15 cellular contexts compared by ENCODE assay signal in the genomic region with DNA sequence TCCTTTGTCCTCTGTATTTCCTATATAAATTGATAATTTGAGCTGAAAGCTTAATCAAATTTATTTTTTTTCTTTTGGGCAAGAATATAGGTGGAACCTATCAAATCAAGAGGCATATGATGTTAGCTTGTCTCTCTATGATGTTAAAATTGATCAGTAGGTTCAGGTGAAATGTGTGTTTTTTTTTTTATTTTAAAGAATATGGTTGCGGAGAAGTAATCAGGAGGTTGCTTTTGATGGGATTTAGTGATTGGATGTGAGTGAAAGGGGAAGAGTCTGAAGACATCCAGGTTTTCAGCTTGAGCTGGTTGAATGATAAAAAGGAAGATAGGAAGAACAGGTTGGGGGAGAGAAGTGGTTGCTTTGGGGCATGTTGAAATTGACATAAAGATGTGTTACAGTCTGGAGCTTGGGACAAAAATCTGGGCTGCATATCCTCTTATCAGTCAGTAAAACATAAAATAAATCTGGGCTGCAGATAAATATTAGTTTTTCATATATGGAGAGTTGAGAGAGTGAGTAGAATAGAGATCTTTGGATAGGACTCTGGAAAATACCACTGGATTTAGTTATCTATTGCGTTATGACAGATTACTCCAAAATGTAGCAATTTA. TPM values are rescaled to one million over a fixed set of nuclear protein-coding genes. Genes with fewer than 3 reads are reported as not detected.
DNase-seq lines count a peak whose midpoint lies in the region; ATAC-seq and TF ChIP-seq lines count a peak whose summit lies in the region.
"Had no signal": no experiment of that assay in that cellular context is flagged by ENCODE, and none has a peak within 500 bp of the region (broad histone marks: within the 10 kb centered on the region; RNA-seq: fewer than 3 reads in every experiment).

No MANE protein-coding gene starts in this region.

- intact Hi-C loops in CD14-positive monocyte (cut with micrococcal nuclease) (loop anchor here in 1 of 2 donors (10.0 kb wide), 1 partner anchor 143 kb away; no protein-coding TSS in a partner anchor), gastrocnemius medialis (cut with DNase I; ENCODE audit: low total_unique reads) (no loop called here)

- peak overlapping the region; percentile 48 for H3K9ac ChIP-seq in Loucy (ENCODE audit: low read depth, low read length, poor library complexity, severe bottlenecking)
- H3K9ac ChIP-seq: parathyroid adenoma had no signal

- H3K27me3 ChIP-seq in Loucy (ENCODE audit: insufficient read depth, low read length, poor library complexity, severe bottlenecking) (no peaks in the 10 kb centered on the region), gastrocnemius medialis (no peaks in the 10 kb centered on the region)
- H3K27me3 ChIP-seq: MG63 had no signal

- H4K20me1 ChIP-seq in Loucy (ENCODE audit: insufficient read depth, low read length, poor library complexity, severe bottlenecking), result peaks cover 3% of the 10 kb centered on the region

- no peaks in the 10 kb centered on the region for H3K9me3 Mint-ChIP-seq in CD14-positive monocyte
- H3K9me3 Mint-ChIP-seq: activated naive CD4-positive, alpha-beta T cell treated with anti-CD3 and anti-CD28 coated beads, Interleukin-2, amount 50 U/mL, for 24 hours; endodermal cell; T-helper 2 cell treated with Interferon-gamma antibody and Interleukin-4, amounts not matched to agents 5 μg/mL and 100 μg/mL, for 36 hours had no signal

- H3K4me1 Mint-ChIP-seq in CD14-positive monocyte, result peaks cover 60% of the 10 kb centered on the region

- TF ChIP-seq CTCF in CD14-positive monocyte (IDR thresholded peaks at IDR 0.05) (no peak), Loucy (conservative IDR thresholded peaks at IDR 0.05; ENCODE audit: low read length) (no peak), gastrocnemius medialis (IDR thresholded peaks at IDR 0.05 in 4 of 5, conservative IDR thresholded peaks at IDR 0.05 in 1 of 5) (no peak), GM13976 (IDR thresholded peaks at IDR 0.05; ENCODE audit: borderline replicate concordance, control extremely low read depth, extremely low read depth, insufficient read depth, missing control alignments) (no peak)

- in situ Hi-C loops in gastrocnemius medialis (cut with MboI; ENCODE audit: low sequenced_read_pairs in 4 of 4), result loop anchor here in 1 of 4 donors (10.0 kb wide), 1 partner anchor 153 kb away; no protein-coding TSS in a partner anchor
- in situ Hi-C loops in GM13976 (cut with MboI; ENCODE audit: low sequenced_read_pairs, unreplicated experiment), result no loop called here

- H3K36me3 ChIP-seq in Loucy (ENCODE audit: insufficient read depth, low read length) (no peaks in the 10 kb centered on the region), gastrocnemius medialis (no peaks in the 10 kb centered on the region)
- H3K36me3 ChIP-seq: MG63 had no signal

- H3K27ac ChIP-seq in epithelial cell of prostate (peak overlapping the region; percentile 71), gastrocnemius medialis (peak overlapping the region; percentile 94 to 99 (median 99))
- H3K27ac ChIP-seq: parathyroid adenoma had no signal

- peak overlapping the region; percentile 93 for H3K4me2 ChIP-seq in Loucy (ENCODE audit: low read depth, low read length, poor library complexity, severe bottlenecking)

- TF ChIP-seq POLR2A in gastrocnemius medialis (IDR thresholded peaks at IDR 0.05) (no peak), erythroblast (IDR thresholded peaks at IDR 0.05; ENCODE audit: low read length) (no peak)

- 0 out of 2 replicates have a peak, but pooled peaks cover 2% of the 10 kb centered on the region for H3F3A ChIP-seq in Loucy (ENCODE audit: low read depth)

- H3K9me2 ChIP-seq in Loucy (replicated peaks; ENCODE audit: low read depth, low read length), result no peaks in the 10 kb centered on the region

- H3K4me3 ChIP-seq in Loucy (ENCODE audit: low read length, poor library complexity, severe bottlenecking) (peak overlapping the region; percentile 47), gastrocnemius medialis (peak overlapping the region; percentile 10 to 92 (median 46))
- H3K4me3 ChIP-seq: MG63 had no signal

- H3K27ac Mint-ChIP-seq in CD14-positive monocyte, result peak overlapping the region in 5 of 7 donors; percentile 4 to 74 (median 62)
- H3K27ac Mint-ChIP-seq: activated CD4-positive, alpha-beta T cell treated with anti-CD3 and anti-CD28 coated beads for 36 hours; activated naive CD4-positive, alpha-beta T cell treated with anti-CD3 and anti-CD28 coated beads, Interleukin-2, amount 50 U/mL, for 24 hours; T-helper 2 cell treated with Interferon-gamma antibody and Interleukin-4, amounts not matched to agents 5 μg/mL and 100 μg/mL, for 36 hours had no signal

- H3K36me3 Mint-ChIP-seq in CD14-positive monocyte, result peaks cover 14 to 18% of the 10 kb centered on the region in 2 donors

- H3K4me1 ChIP-seq in Loucy (ENCODE audit: insufficient read depth, low read length, poor library complexity, severe bottlenecking), result peaks cover 70% of the 10 kb centered on the region
- H3K4me1 ChIP-seq in gastrocnemius medialis, result peaks cover 58 to 74% of the 10 kb centered on the region in 2 donors
- H3K4me1 ChIP-seq: parathyroid adenoma had no signal

- DNase-seq in CD14-positive monocyte (ENCODE audit: low spot score), result no peak
- no peak for DNase-seq in epithelial cell of prostate (ENCODE audit: low read depth, low spot score)
- no peak for DNase-seq in gastrocnemius medialis
- no peak for DNase-seq in D341Med (ENCODE audit: low spot score)
- no peak for DNase-seq in NCI-H510A (lab: John Stamatoyannopoulos, UW)
- no peak for DNase-seq in GM13976 (ENCODE audit: low spot score)
- DNase-seq in erythroblast (lab: John Stamatoyannopoulos, UW), result no peak
- DNase-seq: foreskin melanocyte had no signal

- no peak overlapping the region for H2AFZ ChIP-seq in Loucy (ENCODE audit: low read length)
- H2AFZ ChIP-seq: parathyroid adenoma had no signal

- peaks cover 88% of the 10 kb centered on the region for H3K79me2 ChIP-seq in Loucy (ENCODE audit: insufficient read depth, low read length)
- H3K79me2 ChIP-seq: parathyroid adenoma had no signal

- H3K9me3 ChIP-seq in Loucy (ENCODE audit: insufficient read depth, low read depth, low read length) (no peaks in the 10 kb centered on the region), gastrocnemius medialis (no peaks in the 10 kb centered on the region)
- H3K9me3 ChIP-seq: MG63 had no signal

- ATAC-seq in gastrocnemius medialis, result peak; percentile 0 to 2

- no peak overlapping the region for H3K4me3 Mint-ChIP-seq in CD14-positive monocyte
- H3K4me3 Mint-ChIP-seq: activated CD4-positive, alpha-beta T cell treated with anti-CD3 and anti-CD28 coated beads for 36 hours; activated naive CD4-positive, alpha-beta T cell treated with anti-CD3 and anti-CD28 coated beads, Interleukin-2, amount 50 U/mL, for 24 hours; endodermal cell; T-helper 2 cell treated with Interferon-gamma antibody and Interleukin-4, amounts not matched to agents 5 μg/mL and 100 μg/mL, for 36 hours had no signal

- no peaks in the 10 kb centered on the region for H3K27me3 Mint-ChIP-seq in CD14-positive monocyte (ENCODE audit: low read depth in 3 of 3)
- H3K27me3 Mint-ChIP-seq: activated CD4-positive, alpha-beta T cell treated with anti-CD3 and anti-CD28 coated beads for 36 hours; activated naive CD4-positive, alpha-beta T cell treated with anti-CD3 and anti-CD28 coated beads, Interleukin-2, amount 50 U/mL, for 24 hours had no signal

RNA-seq across cellular contexts. Expression of a gene that starts 5.1 kb away (rescaled TPM):
- 10 to 100 TPM; 31.3 to 41.4 TPM for polyA plus RNA-seq in CD14-positive monocyte
- 100 to 1,000 TPM in 3 of 4 donors, 10 to 100 TPM in 1; 65.8 to 206 (median 136) TPM for total RNA-seq in gastrocnemius medialis
